8 cellular contexts compared by ENCODE assay signal in the genomic region with DNA sequence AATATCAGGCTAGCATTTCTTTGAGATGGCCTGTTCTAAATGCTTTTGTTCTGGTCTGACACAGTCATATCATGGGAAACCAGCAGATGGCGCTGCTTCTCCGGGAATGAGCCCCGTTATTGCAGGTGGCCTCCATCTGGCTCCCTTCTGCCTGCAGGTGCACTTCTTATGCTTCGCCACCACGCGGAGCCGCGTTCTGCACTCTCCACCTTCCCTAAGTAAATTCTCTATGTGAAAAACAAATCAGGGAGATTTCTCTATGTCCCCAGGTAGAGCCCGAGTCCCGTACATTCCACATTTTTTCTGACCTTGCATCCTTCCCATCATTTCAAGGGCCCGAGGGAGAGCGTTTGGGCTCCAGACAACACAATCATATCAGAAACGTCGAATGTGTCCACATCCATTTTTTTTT. TPM values are rescaled to one million over a fixed set of nuclear protein-coding genes. Genes with fewer than 3 reads are reported as not detected.
DNase-seq lines count a peak whose midpoint lies in the region; ATAC-seq and TF ChIP-seq lines count a peak whose summit lies in the region.

No MANE protein-coding gene starts in this region.

- H3K9me3 ChIP-seq in CD4-positive, alpha-beta memory T cell (ENCODE audit: control insufficient read depth in 1 of 2, low read length in 2 of 2) = no peaks in the 10 kb centered on the region

- POLR2A ChIA-PET in CD4-positive, alpha-beta memory T cell (lab: Charles Lee; ENCODE audit: partially characterized antibody) = no interaction called here

- ATAC-seq in GM19438 (IDR thresholded peaks at IDR 0.05; ENCODE audit: low read depth, unreplicated experiment) (peak; percentile 89), HG03520 (IDR thresholded peaks at IDR 0.05; ENCODE audit: unreplicated experiment) (peak; percentile 83)

- H3K4me3 ChIP-seq in CD4-positive, alpha-beta memory T cell (ENCODE audit: low read length in 2 of 2) = no peak overlapping the region
- no peak overlapping the region for H3K4me3 ChIP-seq in lower leg skin (ENCODE audit: low read depth, poor library complexity, severe bottlenecking)

- no peaks in the 10 kb centered on the region for H3K4me1 ChIP-seq in CD4-positive, alpha-beta memory T cell (ENCODE audit: insufficient read depth, low read length)

- H3K27me3 Mint-ChIP-seq in CD4-positive, alpha-beta memory T cell = peaks cover 2 to 5% of the 10 kb centered on the region in 2 donors
- peaks cover 4% of the 10 kb centered on the region for H3K27me3 Mint-ChIP-seq in activated CD4-positive, alpha-beta T cell treated with anti-CD3 and anti-CD28 coated beads, Interleukin-2, amount 10 ng/mL, durations not matched to agents 24 days and 14 days

- no peaks in the 10 kb centered on the region for H3K27me3 ChIP-seq in CD4-positive, alpha-beta memory T cell (ENCODE audit: insufficient read depth, low read length)

- 10 to 12% methylated on average over 14 of the region's 14 CpGs for WGBS in lower leg skin, 2 donors

- H3K4me3 Mint-ChIP-seq in CD4-positive, alpha-beta memory T cell = no peak overlapping the region
- no peak overlapping the region for H3K4me3 Mint-ChIP-seq in activated CD4-positive, alpha-beta T cell treated with anti-CD3 and anti-CD28 coated beads, Interleukin-2, amount 10 ng/mL, durations not matched to agents 24 days and 14 days

- intact Hi-C loops in CD4-positive, alpha-beta memory T cell (cut with micrococcal nuclease) = loop anchor here (1.0 to 10.0 kb wide), 3 partner anchors 122 to 864 kb away; no protein-coding TSS in a partner anchor
- intact Hi-C loops in activated CD4-positive, alpha-beta T cell treated with anti-CD3 and anti-CD28 coated beads, Interleukin-2, amount 10 ng/mL, durations not matched to agents 24 days and 14 days (cut with micrococcal nuclease) = loop anchor here (1.0 to 10.0 kb wide), 5 partner anchors 124 to 863 kb away; no protein-coding TSS in a partner anchor
- intact Hi-C loops in lower leg skin (cut with DNase I; ENCODE audit: low total_unique reads) = loop anchor here (5.0 to 10.0 kb wide), 2 partner anchors 214 to 431 kb away; no protein-coding TSS in a partner anchor

- peak in 1 of 3 donors; percentile 69 for TF ChIP-seq CTCF in lower leg skin (IDR thresholded peaks at IDR 0.05)

- H3K36me3 ChIP-seq in CD4-positive, alpha-beta memory T cell (ENCODE audit: insufficient read depth, low read length) = no peaks in the 10 kb centered on the region

- TF ChIP-seq POLR2A in lower leg skin (IDR thresholded peaks at IDR 0.05) = no peak

- peaks cover 0 to 2% (median 0%) of the 10 kb centered on the region in 8 donors for H3K9me3 Mint-ChIP-seq in CD4-positive, alpha-beta memory T cell
- no peaks in the 10 kb centered on the region for H3K9me3 Mint-ChIP-seq in activated CD4-positive, alpha-beta T cell treated with anti-CD3 and anti-CD28 coated beads, Interleukin-2, amount 10 ng/mL, durations not matched to agents 24 days and 14 days

- H3K27ac ChIP-seq in CD4-positive, alpha-beta memory T cell (ENCODE audit: low read depth, low read length) = no peak overlapping the region

- peaks cover 3 to 5% (median 4%) of the 10 kb centered on the region in 4 donors for H3K4me1 Mint-ChIP-seq in CD4-positive, alpha-beta memory T cell
- H3K4me1 Mint-ChIP-seq in activated CD4-positive, alpha-beta T cell treated with anti-CD3 and anti-CD28 coated beads, Interleukin-2, amount 10 ng/mL, durations not matched to agents 24 days and 14 days = peaks cover 2% of the 10 kb centered on the region

- CTCF ChIA-PET in CD4-positive, alpha-beta memory T cell (lab: Charles Lee; ENCODE audit: partially characterized antibody) = interaction anchor here (0.7 to 2.4 kb wide), 11 partner anchors 15 to 713 kb away, joined by 3 to 26 read pairs (median 7); a partner anchor contains a TSS

- no peaks in the 10 kb centered on the region for H3K36me3 Mint-ChIP-seq in CD4-positive, alpha-beta memory T cell
- H3K36me3 Mint-ChIP-seq in activated CD4-positive, alpha-beta T cell treated with anti-CD3 and anti-CD28 coated beads, Interleukin-2, amount 10 ng/mL, durations not matched to agents 24 days and 14 days (ENCODE audit: low read depth) = no peaks in the 10 kb centered on the region

- peak; percentile 69 to 79 (median 78) for DNase-seq in CD4-positive, alpha-beta memory T cell
- DNase-seq in NCI-H526 treated with DMSO at 0.1 percent for 48 hours (lab: John Stamatoyannopoulos, UW) = peak; percentile 92
- peak; percentile 97 for DNase-seq in activated CD4-positive, alpha-beta T cell treated with anti-CD3 and anti-CD28 coated beads, Interleukin-2, amount 10 ng/mL, durations not matched to agents 24 days and 14 days
- DNase-seq in dedifferentiated amniotic fluid mesenchymal stem cell (ENCODE audit: extremely low spot score) = peak; percentile 66
- peak; percentile 78 to 96 for DNase-seq in lower leg skin (ENCODE audit: low spot score in 2 of 2)
- DNase-seq in stimulated activated CD8-positive, alpha-beta memory T cell treated with anti-CD3 and anti-CD28 coated beads, Interleukin-12 subunit alpha, Interleukin-12 subunit beta, amount 100 ng/mL, for 1 hour (ENCODE audit: low read depth) = peak; percentile 78

- no peak overlapping the region for H3K27ac Mint-ChIP-seq in CD4-positive, alpha-beta memory T cell
- no peak overlapping the region for H3K27ac Mint-ChIP-seq in activated CD4-positive, alpha-beta T cell treated with anti-CD3 and anti-CD28 coated beads, Interleukin-2, amount 10 ng/mL, durations not matched to agents 24 days and 14 days

RNA-seq across cellular contexts. Expression of a gene that starts 26.2 kb away (rescaled TPM):
- total RNA-seq in CD4-positive, alpha-beta memory T cell = 10 to 100 TPM; 17.6 to 18.7 TPM
- polyA plus RNA-seq in CD4-positive, alpha-beta memory T cell = 10 to 100 TPM; 60.3 to 74.7 TPM
- total RNA-seq in activated CD4-positive, alpha-beta T cell treated with anti-CD3 and anti-CD28 coated beads, Interleukin-2, amount 10 ng/mL, durations not matched to agents 24 days and 14 days = 43.7 and 45.6 TPM in 2 replicates
- total RNA-seq in lower leg skin = 10 to 100 TPM; 26.4 to 34.6 (median 33.9) TPM

RNA-seq across cellular contexts. Expression of a gene that starts 44.6 kb away (rescaled TPM):
- 10 to 100 TPM; 47.7 to 52.2 TPM for total RNA-seq in CD4-positive, alpha-beta memory T cell
- polyA plus RNA-seq in CD4-positive, alpha-beta memory T cell = 1 to 10 TPM; 4.3 to 9.0 TPM
- total RNA-seq in activated CD4-positive, alpha-beta T cell treated with anti-CD3 and anti-CD28 coated beads, Interleukin-2, amount 10 ng/mL, durations not matched to agents 24 days and 14 days = 45.2 and 46.3 TPM in 2 replicates
- total RNA-seq in lower leg skin = 10 to 100 TPM; 13.8 to 26.2 (median 15.2) TPM
